Comparison of ENCODE assay signal across 11 cellular contexts in genomic region chr1:211695135-211695816, GRCh38. TPM values are rescaled to one million over a fixed set of nuclear protein-coding genes. Genes with fewer than 3 reads are reported as not detected.
DNase-seq lines count a peak whose midpoint lies in the region; ATAC-seq and TF ChIP-seq lines count a peak whose summit lies in the region.
"Had no signal": no experiment of that assay in that cellular context is flagged by ENCODE, and none has a peak within 500 bp of the region (broad histone marks: within the 10 kb centered on the region; RNA-seq: fewer than 3 reads in every experiment).

No MANE protein-coding gene starts in this region.

- H3K27me3 ChIP-seq in body of pancreas, result no peaks in the 10 kb centered on the region
- H3K27me3 ChIP-seq: right atrium auricular region had no signal

- H3K27ac ChIP-seq in body of pancreas, result no peak overlapping the region
- H3K27ac ChIP-seq: right atrium auricular region, thoracic aorta had no signal

- TF ChIP-seq CTCF in GM12865 (IDR thresholded peaks at IDR 0.05; ENCODE audit: insufficient read depth, low read depth, low read length, missing control alignments) (no peak), body of pancreas (IDR thresholded peaks at IDR 0.05) (no peak)

- TF ChIP-seq POLR2A in body of pancreas (IDR thresholded peaks at IDR 0.05), result no peak

- H3K4me3 ChIP-seq in GM12865 (ENCODE audit: low read depth, low read length) (no peak overlapping the region), body of pancreas (no peak overlapping the region)
- H3K4me3 ChIP-seq: right atrium auricular region, thoracic aorta had no signal

- no peaks in the 10 kb centered on the region for H3K36me3 ChIP-seq in body of pancreas (replicated peaks in 1 of 2; ENCODE audit: insufficient read depth in 1 of 2, low read depth in 2 of 2)
- H3K36me3 ChIP-seq: right atrium auricular region, thoracic aorta had no signal

- DNase-seq in GM12865 (ENCODE audit: low read depth), result peak; percentile 84
- DNase-seq in amniotic epithelial cell (ENCODE audit: low read depth), result peak; percentile 27
- no peak for DNase-seq in body of pancreas
- no peak for DNase-seq in Right ventricle myocardium inferior (ENCODE audit: missing footprints)
- no peak for DNase-seq in GM19238 (ENCODE audit: insufficient read length, low spot score)
- DNase-seq: amygdala had no signal

- H3K9me3 ChIP-seq in body of pancreas, result no peaks in the 10 kb centered on the region
- H3K9me3 ChIP-seq: right atrium auricular region, thoracic aorta had no signal

- intact Hi-C loops in body of pancreas (cut with DNase I), result no loop called here
- intact Hi-C loops in Right ventricle myocardium inferior (cut with DNase I), result no loop called here

- ATAC-seq in GM21360 (IDR thresholded peaks at IDR 0.05; ENCODE audit: unreplicated experiment), result peak; percentile 48
- peak; percentile 28 for ATAC-seq in HG03354 (IDR thresholded peaks at IDR 0.05; ENCODE audit: poor library complexity, severe bottlenecking, unreplicated experiment)
- no peak for ATAC-seq in body of pancreas
- ATAC-seq in Right ventricle myocardium inferior, result no peak
- no peak for ATAC-seq in HG03097 (IDR thresholded peaks at IDR 0.05; ENCODE audit: low FRiP score, unreplicated experiment)

- peaks cover 11% of the 10 kb centered on the region for H3K4me1 ChIP-seq in body of pancreas

- 62 to 72% methylated on average over 9 to 10 of the region's 10 CpGs for WGBS in body of pancreas, 2 donors

RNA-seq across cellular contexts. Expression of gene NEK2, which starts 19.9 kb away (rescaled TPM):
- total RNA-seq in body of pancreas (not detected), Right ventricle myocardium inferior (0.32 TPM)

Comparison
In these comparisons a context has a peak if more than half of its experiments do, and no peak if none do; other contexts are left out.
1. DNase-seq: peak in GM12865 (single experiment) and amniotic epithelial cell (single experiment); none in body of pancreas (0 of 4), Right ventricle myocardium inferior (single experiment) and GM19238 (single experiment).
2. ATAC-seq: peak in GM21360 (single experiment) and HG03354 (single experiment); none in body of pancreas (single experiment), Right ventricle myocardium inferior (single experiment) and HG03097 (single experiment).